In genomic region chr16:8863594-8864424, GRCh38 we compare ENCODE assay signal across 10 cellular contexts. TPM values are rescaled to one million over a fixed set of nuclear protein-coding genes. Genes with fewer than 3 reads are reported as not detected.
DNase-seq lines count a peak whose midpoint lies in the region; ATAC-seq and TF ChIP-seq lines count a peak whose summit lies in the region.
"Had no signal": no experiment of that assay in that cellular context is flagged by ENCODE, and none has a peak within 500 bp of the region (broad histone marks: within the 10 kb centered on the region; RNA-seq: fewer than 3 reads in every experiment).

No MANE protein-coding gene starts in this region.

- no peak for DNase-seq in DND-41
- DNase-seq in NCI-H460 (ENCODE audit: extremely low read depth, low read depth), result peak; percentile 16
- DNase-seq in erythroblast (lab: John Stamatoyannopoulos, UW), result peak; percentile 34 to 43
- DNase-seq in neuronal stem cell (ENCODE audit: low spot score), result no peak
- no peak for DNase-seq in central memory CD4-positive, alpha-beta T cell
- DNase-seq in ecto neural progenitor cell (ENCODE audit: low spot score), result no peak
- DNase-seq in HPDE6-E6E7 (ENCODE audit: extremely low spot score), result no peak
- DNase-seq: activated CD4-positive, alpha-beta T cell treated with anti-CD3 and anti-CD28 coated beads for 48 hours had no signal

- no peak overlapping the region for H4K91ac ChIP-seq in neuronal stem cell (ENCODE audit: low read depth, low read length, poor library complexity)

- H3K4me3 ChIP-seq in DND-41 (ENCODE audit: low read depth in 1 of 2, low read length in 2 of 2) (peak overlapping the region in 1 of 2 experiments; percentile 35; a peak in 2 of 4 replicates), neuronal stem cell (ENCODE audit: low read length in 2 of 2) (peak overlapping the region in 1 of 2 donors; percentile 61)

- peak overlapping the region; percentile 82 for H3K18ac ChIP-seq in neuronal stem cell (ENCODE audit: low read length)

- H2AFZ ChIP-seq in DND-41 (ENCODE audit: low read depth, low read length) (no peak overlapping the region), neuronal stem cell (ENCODE audit: low read length) (no peak overlapping the region)

- H2BK5ac ChIP-seq in neuronal stem cell (ENCODE audit: low read length), result peak overlapping the region; percentile 88

- no peak overlapping the region for H2BK15ac ChIP-seq in neuronal stem cell (ENCODE audit: low read length)

- H3K79me2 ChIP-seq in DND-41 (ENCODE audit: insufficient read depth, low read length), result peaks cover 99% of the 10 kb centered on the region

- H3K9ac ChIP-seq in DND-41 (ENCODE audit: low read depth, low read length) (0 out of 2 replicates have a peak overlapping the region, but pooled peaks have one; percentile 3), neuronal stem cell (ENCODE audit: low read depth, low read length, poor library complexity) (peak overlapping the region; percentile 71)

- H2AK5ac ChIP-seq in neuronal stem cell (ENCODE audit: low read depth, low read length), result peak overlapping the region; percentile 54

- no CpG with 5 or more reads among the region's 17 CpGs for WGBS in neuronal stem cell (ENCODE audit: extremely low coverage in 2 of 2, insufficient read length in 2 of 2, insufficient replicate concordance in 1 of 2), 2 donors

- H3K4me1 ChIP-seq in DND-41 (ENCODE audit: insufficient read depth, low read length) (peaks cover 71% of the 10 kb centered on the region), neuronal stem cell (ENCODE audit: control insufficient read depth in 2 of 2, insufficient read depth in 1 of 2, low read depth in 1 of 2, low read length in 2 of 2) (peaks cover 16 to 26% of the 10 kb centered on the region in 2 donors)

- no peak overlapping the region for H2BK12ac ChIP-seq in neuronal stem cell (ENCODE audit: low read length)

- no peak overlapping the region for H4K8ac ChIP-seq in neuronal stem cell (ENCODE audit: low read depth, low read length)

- peaks cover 88% of the 10 kb centered on the region for H3K36me3 ChIP-seq in DND-41 (ENCODE audit: insufficient read depth, low read length)
- peaks cover 17 to 52% of the 10 kb centered on the region in 2 donors for H3K36me3 ChIP-seq in neuronal stem cell (replicated peaks in 1 of 2; ENCODE audit: control insufficient read depth in 2 of 2, insufficient read depth in 2 of 2, low read length in 2 of 2)

- no peak for TF ChIP-seq CTCF in DND-41 (IDR thresholded peaks at IDR 0.05; ENCODE audit: borderline replicate concordance, extremely low read depth, low read length, poor library complexity, severe bottlenecking)

- H3K27me3 ChIP-seq in DND-41 (ENCODE audit: insufficient read depth, low read length, poor library complexity) (no peaks in the 10 kb centered on the region), neuronal stem cell (ENCODE audit: control insufficient read depth in 3 of 3, insufficient read depth in 3 of 3, low read depth in 1 of 3, low read length in 3 of 3) (no peaks in the 10 kb centered on the region)

- peaks cover 25% of the 10 kb centered on the region for H3K79me1 ChIP-seq in neuronal stem cell (ENCODE audit: low read depth, low read length)

- H3K27ac ChIP-seq in DND-41 (ENCODE audit: low read length) (peak overlapping the region; percentile 48), neuronal stem cell (replicated peaks; ENCODE audit: low read length) (peak overlapping the region; percentile 11)

- ATAC-seq in DND-41 (ENCODE audit: insufficient read depth, low read depth), result no peak
- no peak for ATAC-seq in GM19395 (IDR thresholded peaks at IDR 0.05; ENCODE audit: unreplicated experiment)

- no peak overlapping the region for H3K4ac ChIP-seq in neuronal stem cell (ENCODE audit: low read length)

- peaks cover 91% of the 10 kb centered on the region for H4K20me1 ChIP-seq in DND-41 (ENCODE audit: insufficient read depth, low read length)

- peak overlapping the region; percentile 98 for H3K14ac ChIP-seq in neuronal stem cell (ENCODE audit: low read length)

- no peak overlapping the region for H2BK120ac ChIP-seq in neuronal stem cell (ENCODE audit: low read depth, low read length)

- TF ChIP-seq POLR2A in erythroblast (IDR thresholded peaks at IDR 0.05; ENCODE audit: low read length), result no peak

- no peaks in the 10 kb centered on the region for H3K9me3 ChIP-seq in DND-41 (ENCODE audit: insufficient read depth, low read length, severe bottlenecking)
- H3K9me3 ChIP-seq in neuronal stem cell (replicated peaks in 1 of 2; ENCODE audit: control insufficient read depth in 2 of 2, insufficient read depth in 1 of 2, low read depth in 1 of 2, low read length in 2 of 2), result peaks cover 0 to 2% of the 10 kb centered on the region in 2 donors

- H3K23ac ChIP-seq in neuronal stem cell (ENCODE audit: low read depth, low read length, poor library complexity), result peak overlapping the region; percentile 87

- H3K4me2 ChIP-seq in DND-41 (ENCODE audit: insufficient read depth, low read length) (peak overlapping the region; percentile 91), neuronal stem cell (ENCODE audit: insufficient read depth, low read length, poor library complexity, severe bottlenecking) (no peak overlapping the region)

RNA-seq across cellular contexts. Expression of gene CARHSP1, which starts 5.0 kb away (rescaled TPM):
- 33.0 and 40.4 TPM in 2 replicates for total RNA-seq in NCI-H460 (2014; rRNA removed; shearing (Covaris generic))
- 62.9 and 72.4 TPM in 2 replicates for polyA plus RNA-seq in NCI-H460 (2014; cell fraction: nucleus; rRNA removed)
- polyA plus RNA-seq in neuronal stem cell (2013, experiment 1 of 2), result 107 TPM
- 99.5 TPM for polyA plus RNA-seq in neuronal stem cell (2013, experiment 2 of 2)

RNA-seq across cellular contexts. Expression of gene LITAFD, which starts 18.3 kb away (rescaled TPM):
- 0.10 TPM in 1 of 2 replicates, not detected in the other for total RNA-seq in NCI-H460 (2014; rRNA removed; shearing (Covaris generic))
- polyA plus RNA-seq in NCI-H460 (2014; cell fraction: nucleus; rRNA removed), result not detected in 2 replicates
- not detected for polyA plus RNA-seq in neuronal stem cell (2013, experiment 1 of 2)
- not detected for polyA plus RNA-seq in neuronal stem cell (2013, experiment 2 of 2)
- total RNA-seq: lung microvascular endothelial cell had no signal

Comparison
In these comparisons a context has a peak if more than half of its experiments do, and no peak if none do; other contexts are left out.
1. DNase-seq: peak in NCI-H460 (single experiment) and erythroblast (2 of 2); none in DND-41 (single experiment), neuronal stem cell (single experiment), central memory CD4-positive, alpha-beta T cell (single experiment), ecto neural progenitor cell (single experiment) and HPDE6-E6E7 (single experiment).